Comparison of ENCODE assay signal across 12 cellular contexts in genomic region chr19:3642987-3643386, GRCh38. TPM values are rescaled to one million over a fixed set of nuclear protein-coding genes. Genes with fewer than 3 reads are reported as not detected.
DNase-seq lines count a peak whose midpoint lies in the region; ATAC-seq and TF ChIP-seq lines count a peak whose summit lies in the region.
"Had no signal": no experiment of that assay in that cellular context is flagged by ENCODE, and none has a peak within 500 bp of the region (broad histone marks: within the 10 kb centered on the region; RNA-seq: fewer than 3 reads in every experiment).

No MANE protein-coding gene starts in this region.

- peak; percentile 53 for DNase-seq in activated CD4-positive, alpha-beta T cell treated with anti-CD3 and anti-CD28 coated beads for 36 hours
- DNase-seq in activated CD4-positive, alpha-beta T cell treated with anti-CD3 and anti-CD28 coated beads for 1 hour: no peak
- no peak for DNase-seq in Panc1 (ENCODE audit: low read depth, low spot score)
- peak; percentile 15 for DNase-seq in dermis blood vessel endothelial cell
- DNase-seq in stimulated activated CD4-positive, alpha-beta T cell treated with anti-CD3 and anti-CD28 coated beads, Interleukin-4, amount 100 ng/mL, for 4 hours: peak; percentile 12 to 35
- no peak for DNase-seq in SW 1271 (lab: John Stamatoyannopoulos, UW)
- DNase-seq in DMS79 (lab: John Stamatoyannopoulos, UW): no peak
- DNase-seq: small intestine had no signal

- H3K4me3 ChIP-seq in Panc1 (ENCODE audit: low read depth in 2 of 2, low read length in 2 of 2): no peak overlapping the region

- no peak overlapping the region for H3K27ac Mint-ChIP-seq in activated CD4-positive, alpha-beta T cell treated with anti-CD3 and anti-CD28 coated beads for 36 hours
- H3K27ac Mint-ChIP-seq: nephron; stimulated activated naive CD8-positive, alpha-beta T cell treated with anti-CD3 and anti-CD28 coated beads, Interleukin-15, Interleukin-2, amounts not matched to agents 100 ng/mL and 50 ng/mL, for 24 hours had no signal

- POLR2A ChIA-PET in activated CD4-positive, alpha-beta T cell treated with anti-CD3 and anti-CD28 coated beads for 36 hours (lab: Charles Lee): no interaction called here
- POLR2A ChIA-PET in Panc1 (lab: Charles Lee): interaction anchor here (0.6 to 0.7 kb wide), 2 partner anchors 14 to 18 kb away, joined by 4 read pairs; no protein-coding TSS in a partner anchor

- H3K27ac ChIP-seq in Panc1 (ENCODE audit: low read length): no peak overlapping the region
- H3K27ac ChIP-seq: KMS-11 had no signal

- no peaks in the 10 kb centered on the region for H3K36me3 ChIP-seq in Panc1 (ENCODE audit: control insufficient read depth, insufficient read depth, low read length)

- H3K4me1 Mint-ChIP-seq in activated CD4-positive, alpha-beta T cell treated with anti-CD3 and anti-CD28 coated beads for 36 hours: no peaks in the 10 kb centered on the region
- H3K4me1 Mint-ChIP-seq: nephron had no signal

- TF ChIP-seq CTCF in Panc1 (IDR thresholded peaks at IDR 0.05): no peak

- CTCF ChIA-PET in activated CD4-positive, alpha-beta T cell treated with anti-CD3 and anti-CD28 coated beads for 36 hours (lab: Charles Lee): interaction anchor here (0.7 kb wide), 1 partner anchor 148 kb away, joined by 4 read pairs; no protein-coding TSS in a partner anchor
- CTCF ChIA-PET in Panc1 (lab: Charles Lee): no interaction called here

- H3K36me3 Mint-ChIP-seq in activated CD4-positive, alpha-beta T cell treated with anti-CD3 and anti-CD28 coated beads for 36 hours (ENCODE audit: low read depth): peaks cover 4% of the 10 kb centered on the region

- H3K4me3 Mint-ChIP-seq in activated CD4-positive, alpha-beta T cell treated with anti-CD3 and anti-CD28 coated beads for 36 hours: no peak overlapping the region
- H3K4me3 Mint-ChIP-seq: nephron; stimulated activated naive CD8-positive, alpha-beta T cell treated with anti-CD3 and anti-CD28 coated beads, Interleukin-15, Interleukin-2, amounts not matched to agents 100 ng/mL and 50 ng/mL, for 24 hours had no signal

- peak; percentile 55 for ATAC-seq in activated CD4-positive, alpha-beta T cell treated with anti-CD3 and anti-CD28 coated beads for 36 hours
- ATAC-seq in Panc1: peak; percentile 59
- ATAC-seq in HG02884 (IDR thresholded peaks at IDR 0.05; ENCODE audit: unreplicated experiment): no peak

- BruUV-seq in Panc1 (replicated peaks; lab: Mats Ljungman, UMichigan): no TSS peak

- intact Hi-C loops in activated CD4-positive, alpha-beta T cell treated with anti-CD3 and anti-CD28 coated beads for 36 hours (cut with DNase I, micrococcal nuclease): no loop called here
- intact Hi-C loops in Panc1 (cut with micrococcal nuclease; ENCODE audit: unreplicated experiment): no loop called here

- no peaks in the 10 kb centered on the region for H3K27me3 ChIP-seq in Panc1 (ENCODE audit: control insufficient read depth, insufficient read depth, low read length)

- in situ Hi-C loops in Panc1 (cut with HindIII; ENCODE audit: low pct_unique_long_range_greater_than_20kb, low sequenced_read_pairs): no loop called here

- H3K9me3 ChIP-seq in Panc1 (ENCODE audit: control insufficient read depth, insufficient read depth, low read depth, low read length): no peaks in the 10 kb centered on the region

- no peaks in the 10 kb centered on the region for H3K9me3 Mint-ChIP-seq in activated CD4-positive, alpha-beta T cell treated with anti-CD3 and anti-CD28 coated beads for 36 hours (ENCODE audit: low read depth)
- H3K9me3 Mint-ChIP-seq: nephron; stimulated activated naive CD8-positive, alpha-beta T cell treated with anti-CD3 and anti-CD28 coated beads, Interleukin-15, Interleukin-2, amounts not matched to agents 100 ng/mL and 50 ng/mL, for 24 hours had no signal

- peaks cover 4% of the 10 kb centered on the region for H3K4me1 ChIP-seq in Panc1 (ENCODE audit: control insufficient read depth, insufficient read depth, low read length)

- H3K27me3 Mint-ChIP-seq in activated CD4-positive, alpha-beta T cell treated with anti-CD3 and anti-CD28 coated beads for 36 hours: no peaks in the 10 kb centered on the region
- H3K27me3 Mint-ChIP-seq: stimulated activated naive CD8-positive, alpha-beta T cell treated with anti-CD3 and anti-CD28 coated beads, Interleukin-15, Interleukin-2, amounts not matched to agents 100 ng/mL and 50 ng/mL, for 24 hours had no signal

RNA-seq across cellular contexts. Expression of gene CACTIN, which starts 16.4 kb away (rescaled TPM):
- 10 to 100 TPM; 28.0 to 33.6 TPM for total RNA-seq in activated CD4-positive, alpha-beta T cell treated with anti-CD3 and anti-CD28 coated beads for 36 hours
- total RNA-seq in Panc1 (2021; ENCODE audit: unreplicated experiment) (25.2 TPM), dermis blood vessel endothelial cell (30.8 and 39.2 TPM in 2 replicates)
- 30.4 TPM for polyA plus RNA-seq in Panc1 (2012; ENCODE audit: insufficient read length)

RNA-seq across cellular contexts. Expression of gene TBXA2R, which starts 36.3 kb away (rescaled TPM):
- total RNA-seq in activated CD4-positive, alpha-beta T cell treated with anti-CD3 and anti-CD28 coated beads for 36 hours: under 1 TPM; 0.64 to 0.72 TPM
- 5.2 TPM for total RNA-seq in Panc1 (2021; ENCODE audit: unreplicated experiment)
- 7.1 TPM for polyA plus RNA-seq in Panc1 (2012; ENCODE audit: insufficient read length)
- 1.3 and 1.7 TPM in 2 replicates for total RNA-seq in dermis blood vessel endothelial cell

RNA-seq across cellular contexts. Expression of gene PIP5K1C, which starts 57.3 kb away (rescaled TPM):
- total RNA-seq in activated CD4-positive, alpha-beta T cell treated with anti-CD3 and anti-CD28 coated beads for 36 hours: 10 to 100 TPM; 14.6 to 15.3 TPM
- total RNA-seq in Panc1 (2021; ENCODE audit: unreplicated experiment) (30.6 TPM), dermis blood vessel endothelial cell (57.7 and 75.6 TPM in 2 replicates)
- 27.9 TPM for polyA plus RNA-seq in Panc1 (2012; ENCODE audit: insufficient read length)

RNA-seq across cellular contexts. Expression of gene GIPC3, which starts 57.7 kb away (rescaled TPM):
- total RNA-seq in activated CD4-positive, alpha-beta T cell treated with anti-CD3 and anti-CD28 coated beads for 36 hours: under 1 TPM; 0.48 to 0.51 TPM
- total RNA-seq in Panc1 (2021; ENCODE audit: unreplicated experiment) (0.92 TPM), dermis blood vessel endothelial cell (1.1 and 1.2 TPM in 2 replicates)
- polyA plus RNA-seq in Panc1 (2012; ENCODE audit: insufficient read length): 1.3 TPM

Comparison
In these comparisons a context has a peak if more than half of its experiments do, and no peak if none do; other contexts are left out.
1. DNase-seq: peak in activated CD4-positive, alpha-beta T cell treated with anti-CD3 and anti-CD28 coated beads for 36 hours (single experiment), dermis blood vessel endothelial cell (single experiment) and stimulated activated CD4-positive, alpha-beta T cell treated with anti-CD3 and anti-CD28 coated beads, Interleukin-4, amount 100 ng/mL, for 4 hours (2 of 2); none in activated CD4-positive, alpha-beta T cell treated with anti-CD3 and anti-CD28 coated beads for 1 hour (single experiment), Panc1 (single experiment), SW 1271 (0 of 2) and DMS79 (single experiment).